Comparison of ENCODE assay signal across 1 cellular context in the genomic region with DNA sequence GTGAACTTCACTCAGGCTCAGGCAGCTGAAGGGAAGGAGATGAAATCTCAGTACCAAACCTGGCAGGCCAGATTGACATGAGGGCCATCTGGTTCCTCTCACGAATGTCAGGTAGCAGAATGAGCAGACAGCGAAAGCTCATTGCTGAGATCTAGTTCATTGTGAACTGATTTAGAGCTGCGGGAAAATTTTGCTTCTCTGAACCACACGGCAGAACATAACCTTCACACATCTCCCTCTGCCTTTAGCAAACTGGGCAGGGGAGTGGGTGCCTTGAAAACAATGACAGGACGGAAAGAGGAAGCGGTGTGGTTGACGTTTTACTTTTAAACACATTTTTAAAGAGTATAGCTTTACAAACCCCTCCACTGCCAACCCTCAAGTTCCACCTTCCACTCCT.
TF ChIP-seq lines count a peak whose summit lies in the region.

No MANE protein-coding gene starts in this region.

TF ChIP-seq in GM23338, 12 proteins besides CTCF, POLR2A, EP300 and RAD21:
- TF ChIP-seq ZNF462 (CRISPR knock-in tag; IDR thresholded peaks at IDR 0.05): no peak
- TF ChIP-seq NANOG (IDR thresholded peaks at IDR 0.05; ENCODE audit: borderline replicate concordance): no peak
- no peak for TF ChIP-seq ZNF114 (CRISPR knock-in tag; IDR thresholded peaks at IDR 0.05)
- TF ChIP-seq STAT1 (IDR thresholded peaks at IDR 0.05; ENCODE audit: unreplicated experiment): no peak
- TF ChIP-seq CREB1 (CRISPR knock-in tag; IDR thresholded peaks at IDR 0.05; ENCODE audit: low read depth): no peak
- TF ChIP-seq EZH2 (IDR thresholded peaks at IDR 0.05; ENCODE audit: low read depth, unreplicated experiment): no peak
- no peak for TF ChIP-seq ZNF331 (CRISPR knock-in tag; IDR thresholded peaks at IDR 0.05; ENCODE audit: low read depth)
- no peak for TF ChIP-seq JUNB (IDR thresholded peaks at IDR 0.05; ENCODE audit: unreplicated experiment)
- TF ChIP-seq, protein P1, sequence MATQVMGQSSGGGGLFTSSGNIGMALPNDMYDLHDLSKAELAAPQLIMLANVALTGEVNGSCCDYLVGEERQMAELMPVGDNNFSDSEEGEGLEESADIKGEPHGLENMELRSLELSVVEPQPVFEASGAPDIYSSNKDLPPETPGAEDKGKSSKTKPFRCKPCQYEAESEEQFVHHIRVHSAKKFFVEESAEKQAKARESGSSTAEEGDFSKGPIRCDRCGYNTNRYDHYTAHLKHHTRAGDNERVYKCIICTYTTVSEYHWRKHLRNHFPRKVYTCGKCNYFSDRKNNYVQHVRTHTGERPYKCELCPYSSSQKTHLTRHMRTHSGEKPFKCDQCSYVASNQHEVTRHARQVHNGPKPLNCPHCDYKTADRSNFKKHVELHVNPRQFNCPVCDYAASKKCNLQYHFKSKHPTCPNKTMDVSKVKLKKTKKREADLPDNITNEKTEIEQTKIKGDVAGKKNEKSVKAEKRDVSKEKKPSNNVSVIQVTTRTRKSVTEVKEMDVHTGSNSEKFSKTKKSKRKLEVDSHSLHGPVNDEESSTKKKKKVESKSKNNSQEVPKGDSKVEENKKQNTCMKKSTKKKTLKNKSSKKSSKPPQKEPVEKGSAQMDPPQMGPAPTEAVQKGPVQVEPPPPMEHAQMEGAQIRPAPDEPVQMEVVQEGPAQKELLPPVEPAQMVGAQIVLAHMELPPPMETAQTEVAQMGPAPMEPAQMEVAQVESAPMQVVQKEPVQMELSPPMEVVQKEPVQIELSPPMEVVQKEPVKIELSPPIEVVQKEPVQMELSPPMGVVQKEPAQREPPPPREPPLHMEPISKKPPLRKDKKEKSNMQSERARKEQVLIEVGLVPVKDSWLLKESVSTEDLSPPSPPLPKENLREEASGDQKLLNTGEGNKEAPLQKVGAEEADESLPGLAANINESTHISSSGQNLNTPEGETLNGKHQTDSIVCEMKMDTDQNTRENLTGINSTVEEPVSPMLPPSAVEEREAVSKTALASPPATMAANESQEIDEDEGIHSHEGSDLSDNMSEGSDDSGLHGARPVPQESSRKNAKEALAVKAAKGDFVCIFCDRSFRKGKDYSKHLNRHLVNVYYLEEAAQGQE (IDR thresholded peaks at IDR 0.05; ENCODE audit: unreplicated experiment): no peak
TF ChIP-seq in GM23338: peak in this region for 0.
